9 cellular contexts compared by ENCODE assay signal in genomic region chr6:71886184-71887005, GRCh38. TPM values are rescaled to one million over a fixed set of nuclear protein-coding genes. Genes with fewer than 3 reads are reported as not detected.
DNase-seq lines count a peak whose midpoint lies in the region; ATAC-seq and TF ChIP-seq lines count a peak whose summit lies in the region.
"Had no signal": no experiment of that assay in that cellular context is flagged by ENCODE, and none has a peak within 500 bp of the region (broad histone marks: within the 10 kb centered on the region; RNA-seq: fewer than 3 reads in every experiment).

RIMS1 (plus strand) TSS chr6:71886550; CDS start chr6:71887024, 474 bp downstream.

- POLR2A ChIA-PET in T-cell (lab: Charles Lee): no interaction called here

- H3K79me2 ChIP-seq in DOHH2 (ENCODE audit: control insufficient read depth, low read length): no peaks in the 10 kb centered on the region

- H3K9me3 ChIP-seq in DOHH2 (ENCODE audit: control insufficient read depth, insufficient read depth, low read length): no peaks in the 10 kb centered on the region

- H3K4me1 ChIP-seq in DOHH2 (ENCODE audit: control insufficient read depth, low read length): no peaks in the 10 kb centered on the region

- no peaks in the 10 kb centered on the region for H3K9me2 ChIP-seq in DOHH2 (replicated peaks; ENCODE audit: control insufficient read depth, low read length)

- peak within 1 kb of the TSS in 2 of 3 donors; percentile 22 to 47 for H3K4me3 Mint-ChIP-seq in T-cell
- H3K4me3 Mint-ChIP-seq in activated CD8-positive, alpha-beta memory T cell treated with anti-CD3 and anti-CD28 coated beads, Interleukin-2, amount 10 ng/mL, durations not matched to agents 7 days and 5 days: no peak within 1 kb of the TSS

- H3K4me3 ChIP-seq in DOHH2 (ENCODE audit: low read length): peak within 1 kb of the TSS; percentile 46; the same call in 1 of the 2 replicates

- intact Hi-C loops in head of caudate nucleus (cut with DNase I): no loop called here

- H3K27ac ChIP-seq in DOHH2 (ENCODE audit: low read depth, low read length): no peak within 1 kb of the TSS

- H3K4me2 ChIP-seq in DOHH2 (ENCODE audit: low read length): peak within 1 kb of the TSS; percentile 26; the same call in 1 of the 2 replicates

- H4K20me1 ChIP-seq in DOHH2 (ENCODE audit: control insufficient read depth, insufficient read depth, low read depth, low read length): no peaks in the 10 kb centered on the region

- ATAC-seq in GM19438 (IDR thresholded peaks at IDR 0.05; ENCODE audit: low read depth, unreplicated experiment) (peak; percentile 95), HG03469 (IDR thresholded peaks at IDR 0.05; ENCODE audit: unreplicated experiment) (peak; percentile 79), T-cell (replicated peaks in 1 of 4) (peak in 2 of 4 experiments; percentile 16 to 30)
- ATAC-seq in activated CD8-positive, alpha-beta memory T cell treated with anti-CD3 and anti-CD28 coated beads, Interleukin-2, amount 10 ng/mL, durations not matched to agents 7 days and 5 days: no peak

- H3K4me1 Mint-ChIP-seq in T-cell: peaks cover 0 to 3% (median 2%) of the 10 kb centered on the region in 3 donors
- H3K4me1 Mint-ChIP-seq in activated CD8-positive, alpha-beta memory T cell treated with anti-CD3 and anti-CD28 coated beads, Interleukin-2, amount 10 ng/mL, durations not matched to agents 7 days and 5 days: peaks cover 2% of the 10 kb centered on the region

- no peaks in the 10 kb centered on the region for H3F3A ChIP-seq in DOHH2 (ENCODE audit: control insufficient read depth, insufficient read depth)

- no peaks in the 10 kb centered on the region for H3K36me3 ChIP-seq in DOHH2 (ENCODE audit: control insufficient read depth, low read length)

- no peak for TF ChIP-seq CTCF in DOHH2 (IDR thresholded peaks at IDR 0.05; ENCODE audit: low read depth, low read length, poor library complexity, severe bottlenecking)

- no peak for DNase-seq in T-cell
- peak; percentile 2 to 79 (median 60) for DNase-seq in head of caudate nucleus
- DNase-seq in retina: peak; percentile 90
- DNase-seq in putamen (ENCODE audit: low spot score): no peak
- DNase-seq in activated CD8-positive, alpha-beta memory T cell treated with anti-CD3 and anti-CD28 coated beads, Interleukin-2, amount 10 ng/mL, durations not matched to agents 7 days and 5 days: no peak

- peaks cover 0 to 3% (median 2%) of the 10 kb centered on the region in 3 donors for H3K9me3 Mint-ChIP-seq in T-cell
- no peaks in the 10 kb centered on the region for H3K9me3 Mint-ChIP-seq in activated CD8-positive, alpha-beta memory T cell treated with anti-CD3 and anti-CD28 coated beads, Interleukin-2, amount 10 ng/mL, durations not matched to agents 7 days and 5 days (ENCODE audit: low read depth)

- H3K36me3 Mint-ChIP-seq in T-cell: no peaks in the 10 kb centered on the region
- H3K36me3 Mint-ChIP-seq in activated CD8-positive, alpha-beta memory T cell treated with anti-CD3 and anti-CD28 coated beads, Interleukin-2, amount 10 ng/mL, durations not matched to agents 7 days and 5 days: peaks cover 2% of the 10 kb centered on the region

- H3K27ac Mint-ChIP-seq in T-cell: peak within 1 kb of the TSS in 1 of 2 donors; percentile 69
- H3K27ac Mint-ChIP-seq in activated CD8-positive, alpha-beta memory T cell treated with anti-CD3 and anti-CD28 coated beads, Interleukin-2, amount 10 ng/mL, durations not matched to agents 7 days and 5 days: no peak within 1 kb of the TSS

- H3K27me3 ChIP-seq in DOHH2 (ENCODE audit: control insufficient read depth, low read length): peaks cover 28% of the 10 kb centered on the region

- CTCF ChIA-PET in T-cell (lab: Charles Lee): no interaction called here
- CTCF ChIA-PET in activated CD8-positive, alpha-beta memory T cell treated with anti-CD3 and anti-CD28 coated beads, Interleukin-2, amount 10 ng/mL, durations not matched to agents 7 days and 5 days (lab: Charles Lee): no interaction called here

- H3K27me3 Mint-ChIP-seq in T-cell: peaks cover 44 to 49% of the 10 kb centered on the region in 2 donors
- H3K27me3 Mint-ChIP-seq in activated CD8-positive, alpha-beta memory T cell treated with anti-CD3 and anti-CD28 coated beads, Interleukin-2, amount 10 ng/mL, durations not matched to agents 7 days and 5 days: peaks cover 23% of the 10 kb centered on the region

RNA-seq across cellular contexts. Expression of gene RIMS1, which starts in this region (rescaled TPM):
- total RNA-seq in T-cell: not detected
- total RNA-seq in activated CD8-positive, alpha-beta memory T cell treated with anti-CD3 and anti-CD28 coated beads, Interleukin-2, amount 10 ng/mL, durations not matched to agents 7 days and 5 days: not detected
- total RNA-seq: T-helper 2 cell treated with Interferon-gamma antibody and Interleukin-4, amounts not matched to agents 100 ng/mL and 5 ng/mL, for 36 hours had no signal

Comparison
In these comparisons a context has a peak if more than half of its experiments do, and no peak if none do; other contexts are left out.
1. DNase-seq: peak in head of caudate nucleus (42 of 42) and retina (single experiment); none in T-cell (0 of 34), putamen (single experiment) and activated CD8-positive, alpha-beta memory T cell treated with anti-CD3 and anti-CD28 coated beads, Interleukin-2, amount 10 ng/mL, durations not matched to agents 7 days and 5 days (single experiment).